8 cellular contexts compared by ENCODE assay signal in the genomic region with DNA sequence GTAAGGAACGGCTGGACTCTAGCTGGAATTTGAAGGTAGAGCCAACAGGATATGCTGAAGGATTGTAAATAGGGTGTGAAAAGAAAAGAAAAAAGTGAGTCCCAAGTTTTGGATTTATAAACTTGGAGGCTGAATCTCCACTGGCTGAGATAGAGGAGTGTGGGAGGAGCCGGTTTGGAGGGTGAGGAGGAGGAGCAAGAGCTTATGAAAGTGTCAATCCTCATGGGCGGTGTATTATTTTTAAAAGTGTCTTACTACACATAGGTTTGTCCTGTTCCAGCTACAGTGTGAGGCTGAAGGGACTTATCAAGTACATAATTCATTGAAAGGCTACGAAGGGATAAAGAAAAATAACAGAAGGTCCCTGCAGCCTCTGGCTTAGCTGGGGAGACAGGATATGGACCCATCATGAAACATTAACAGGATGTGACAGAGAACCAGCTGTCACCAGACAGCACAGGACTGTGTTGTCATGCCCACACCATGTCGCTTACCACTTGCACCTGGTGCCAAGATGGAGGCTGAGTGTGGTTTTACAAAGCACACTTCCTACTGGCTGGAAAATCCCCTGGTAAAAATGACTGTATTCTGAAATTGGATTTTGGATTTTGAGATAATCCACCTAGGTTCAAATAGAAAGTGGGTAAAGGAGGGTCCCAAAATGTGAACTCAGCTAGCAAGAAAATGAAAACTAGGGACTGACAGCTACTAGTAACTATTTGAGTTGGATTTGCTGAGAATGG. TPM values are rescaled to one million over a fixed set of nuclear protein-coding genes. Genes with fewer than 3 reads are reported as not detected.
DNase-seq lines count a peak whose midpoint lies in the region; ATAC-seq, FAIRE-seq and TF ChIP-seq lines count a peak whose summit lies in the region.

No MANE protein-coding gene starts in this region.

- peaks cover 17% of the 10 kb centered on the region for H3K36me3 Mint-ChIP-seq in activated CD4-positive, alpha-beta memory T cell treated with anti-CD3 and anti-CD28 coated beads, Interleukin-2, amount 10 ng/mL, durations not matched to agents 7 days and 5 days (ENCODE audit: low read depth)
- H3K36me3 Mint-ChIP-seq in progenitor cell of endocrine pancreas (ENCODE audit: insufficient read depth), result no peaks in the 10 kb centered on the region

- H3K4me1 Mint-ChIP-seq in activated CD4-positive, alpha-beta memory T cell treated with anti-CD3 and anti-CD28 coated beads, Interleukin-2, amount 10 ng/mL, durations not matched to agents 7 days and 5 days, result peaks cover 62% of the 10 kb centered on the region
- H3K4me1 Mint-ChIP-seq in progenitor cell of endocrine pancreas (ENCODE audit: low read depth), result peaks cover 8% of the 10 kb centered on the region

- H3K27ac Mint-ChIP-seq in activated CD4-positive, alpha-beta memory T cell treated with anti-CD3 and anti-CD28 coated beads, Interleukin-2, amount 10 ng/mL, durations not matched to agents 7 days and 5 days, result peak overlapping the region; percentile 91
- no peak overlapping the region for H3K27ac Mint-ChIP-seq in progenitor cell of endocrine pancreas

- no peaks in the 10 kb centered on the region for H3K9me3 Mint-ChIP-seq in activated CD4-positive, alpha-beta memory T cell treated with anti-CD3 and anti-CD28 coated beads, Interleukin-2, amount 10 ng/mL, durations not matched to agents 7 days and 5 days
- H3K9me3 Mint-ChIP-seq in progenitor cell of endocrine pancreas (ENCODE audit: low read depth), result no peaks in the 10 kb centered on the region

- POLR2A ChIA-PET in activated CD4-positive, alpha-beta memory T cell treated with anti-CD3 and anti-CD28 coated beads, Interleukin-2, amount 10 ng/mL, durations not matched to agents 7 days and 5 days (lab: Charles Lee), result interaction anchor here (0.6 to 3.6 kb wide), 15 partner anchors 9 to 703 kb away, joined by 3 to 19 read pairs (median 4); a partner anchor contains a TSS

- no peak for DNase-seq in GM12891 (ENCODE audit: insufficient read length, low spot score)
- DNase-seq in activated CD4-positive, alpha-beta memory T cell treated with anti-CD3 and anti-CD28 coated beads, Interleukin-2, amount 10 ng/mL, durations not matched to agents 7 days and 5 days, result peak; percentile 74
- peak; percentile 69 for DNase-seq in stimulated activated CD4-positive, alpha-beta T cell treated with anti-CD3 and anti-CD28 coated beads, Interleukin-15, amount 100 ng/mL, for 24 hours
- no peak for DNase-seq in DMS153 (lab: John Stamatoyannopoulos, UW)
- no peak for DNase-seq in progenitor cell of endocrine pancreas (ENCODE audit: low spot score, unreplicated experiment)
- no peak for DNase-seq in HCEC 1CT

- no peaks in the 10 kb centered on the region for H3K27me3 Mint-ChIP-seq in activated CD4-positive, alpha-beta memory T cell treated with anti-CD3 and anti-CD28 coated beads, Interleukin-2, amount 10 ng/mL, durations not matched to agents 7 days and 5 days
- H3K27me3 Mint-ChIP-seq in progenitor cell of endocrine pancreas, result no peaks in the 10 kb centered on the region

- TF ChIP-seq CTCF in progenitor cell of endocrine pancreas (IDR thresholded peaks at IDR 0.05; ENCODE audit: unreplicated experiment), result no peak

- peak; percentile 48; the same call in 1 of the 2 replicates for TF ChIP-seq POLR2A in GM12891 (IDR thresholded peaks at IDR 0.05; ENCODE audit: low read depth, low read length)

- peak; percentile 100 for FAIRE-seq in GM12891 (lab: Jason Lieb, UNC)

- ATAC-seq in GM21381 (IDR thresholded peaks at IDR 0.05; ENCODE audit: unreplicated experiment) (peak; percentile 77), HG03575 (IDR thresholded peaks at IDR 0.05; ENCODE audit: extremely low read depth, insufficient number of reproducible peaks, low FRiP score, unreplicated experiment) (peak; percentile 67)

- H3K4me3 Mint-ChIP-seq in activated CD4-positive, alpha-beta memory T cell treated with anti-CD3 and anti-CD28 coated beads, Interleukin-2, amount 10 ng/mL, durations not matched to agents 7 days and 5 days, result peak overlapping the region; percentile 25
- H3K4me3 Mint-ChIP-seq in progenitor cell of endocrine pancreas (ENCODE audit: low read depth), result no peak overlapping the region

- CTCF ChIA-PET in activated CD4-positive, alpha-beta memory T cell treated with anti-CD3 and anti-CD28 coated beads, Interleukin-2, amount 10 ng/mL, durations not matched to agents 7 days and 5 days (lab: Charles Lee), result interaction anchor here (0.7 to 4.4 kb wide), 16 partner anchors 8 to 98 kb away, joined by 3 to 49 read pairs (median 6); a partner anchor contains a TSS

TF ChIP-seq in GM12891, 5 proteins besides CTCF, POLR2A, EP300 and RAD21:
- peak; percentile 64 for TF ChIP-seq SPI1 (IDR thresholded peaks at IDR 0.05; ENCODE audit: low read depth, low read length)
- 0 out of 2 replicates have a peak, but pooled peaks have one; percentile 28 for TF ChIP-seq POU2F2 (IDR thresholded peaks at IDR 0.05; ENCODE audit: low read depth, low read length)
- TF ChIP-seq PAX5 (IDR thresholded peaks at IDR 0.05; ENCODE audit: insufficient read depth, low read length, severe bottlenecking), result no peak
- TF ChIP-seq POLR2AphosphoS5 (IDR thresholded peaks at IDR 0.05; ENCODE audit: low read depth, low read length), result no peak
- no peak for TF ChIP-seq TAF1 (IDR thresholded peaks at IDR 0.05; ENCODE audit: low read depth, low read length)

RNA-seq across cellular contexts. Expression of a gene that starts 2.5 kb away (rescaled TPM):
- 24.3 TPM for polyA plus RNA-seq in GM12891 (2012; ENCODE audit: low read depth, missing spikeins)
- total RNA-seq in activated CD4-positive, alpha-beta memory T cell treated with anti-CD3 and anti-CD28 coated beads, Interleukin-2, amount 10 ng/mL, durations not matched to agents 7 days and 5 days, result 10 to 100 TPM; 12.6 to 15.1 TPM
- total RNA-seq in progenitor cell of endocrine pancreas, result 22.8 and 26.8 TPM in 2 replicates

Comparison
In these comparisons a context has a peak if more than half of its experiments do, and no peak if none do; other contexts are left out.
1. DNase-seq: peak in activated CD4-positive, alpha-beta memory T cell treated with anti-CD3 and anti-CD28 coated beads, Interleukin-2, amount 10 ng/mL, durations not matched to agents 7 days and 5 days (single experiment) and stimulated activated CD4-positive, alpha-beta T cell treated with anti-CD3 and anti-CD28 coated beads, Interleukin-15, amount 100 ng/mL, for 24 hours (single experiment); none in GM12891 (single experiment), DMS153 (single experiment), progenitor cell of endocrine pancreas (single experiment) and HCEC 1CT (single experiment).